In the genomic region with DNA sequence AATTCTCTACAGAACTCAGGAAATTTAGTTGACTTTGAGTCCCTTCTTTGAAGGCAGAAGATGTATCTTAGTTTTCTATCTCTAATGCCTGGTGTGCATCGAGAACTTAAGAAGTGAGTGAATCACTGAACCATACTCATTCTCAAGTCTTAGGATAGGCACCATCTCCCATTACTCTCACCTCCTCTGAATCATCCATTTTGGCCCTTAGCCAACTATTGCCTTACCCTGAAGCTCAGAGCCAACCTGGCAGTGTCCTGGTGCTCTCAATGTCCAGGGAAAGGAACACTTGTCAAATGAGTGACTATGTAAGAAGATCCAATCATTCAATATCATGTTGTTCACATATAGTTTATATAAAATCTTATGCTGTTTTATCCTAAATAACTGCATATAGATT, we compare ENCODE assay signal across 11 cellular contexts.
DNase-seq lines count a peak whose midpoint lies in the region.
"Had no signal": no experiment of that assay in that cellular context is flagged by ENCODE, and none has a peak within 500 bp of the region (broad histone marks: within the 10 kb centered on the region; RNA-seq: fewer than 3 reads in every experiment).

No MANE protein-coding gene starts in this region.

- H3K27me3 Mint-ChIP-seq in activated T-helper 1 cell treated with anti-CD3 and anti-CD28 coated beads, Interleukin-12 subunit alpha, Interleukin-12 subunit beta, Interleukin-2, Interleukin-4 antibody, amounts not matched to agents 30 ng/mL and 10 ng/mL and 1 ng/mL, durations not matched to agents 14 hours and 24 hours and 36 hours (ENCODE audit: insufficient read depth) = no peaks in the 10 kb centered on the region
- H3K27me3 Mint-ChIP-seq: CD8-positive, alpha-beta memory T cell had no signal

- in situ Hi-C loops in G401 (cut with HindIII; ENCODE audit: low sequenced_read_pairs) = no loop called here

- no peak overlapping the region for H3K27ac Mint-ChIP-seq in activated T-helper 1 cell treated with anti-CD3 and anti-CD28 coated beads, Interleukin-12 subunit alpha, Interleukin-12 subunit beta, Interleukin-2, Interleukin-4 antibody, amounts not matched to agents 30 ng/mL and 10 ng/mL and 1 ng/mL, durations not matched to agents 14 hours and 24 hours and 36 hours

- DNase-seq in stimulated activated CD4-positive, alpha-beta T cell treated with anti-CD3 and anti-CD28 coated beads, Interleukin-4, amount 100 ng/mL, for 24 hours = peak; percentile 19
- DNase-seq in stimulated activated CD4-positive, alpha-beta T cell treated with anti-CD3 and anti-CD28 coated beads, Interleukin-2, amount 100 ng/mL, for 48 hours = no peak
- DNase-seq in NCI-H69 (lab: John Stamatoyannopoulos, UW) (peak; percentile 61), fibroblast of gingiva (ENCODE audit: low read depth) (peak; percentile 68), T-helper 9 cell (no peak), DMS153 treated with DMSO at 0.1 percent for 48 hours (lab: John Stamatoyannopoulos, UW; ENCODE audit: unreplicated experiment) (no peak), G401 (ENCODE audit: low spot score) (no peak)
- DNase-seq in activated T-helper 1 cell treated with anti-CD3 and anti-CD28 coated beads, Interleukin-12 subunit alpha, Interleukin-12 subunit beta, Interleukin-2, Interleukin-4 antibody, amounts not matched to agents 30 ng/mL and 10 ng/mL and 1 ng/mL, durations not matched to agents 14 hours and 24 hours and 36 hours (ENCODE audit: low spot score) = no peak
- DNase-seq: CD8-positive, alpha-beta memory T cell; stimulated activated CD4-positive, alpha-beta T cell treated with anti-CD3 and anti-CD28 coated beads, Interleukin-4, amount 100 ng/mL, for 4 hours had no signal

- no peak overlapping the region for H3K4me3 Mint-ChIP-seq in activated T-helper 1 cell treated with anti-CD3 and anti-CD28 coated beads, Interleukin-12 subunit alpha, Interleukin-12 subunit beta, Interleukin-2, Interleukin-4 antibody, amounts not matched to agents 30 ng/mL and 10 ng/mL and 1 ng/mL, durations not matched to agents 14 hours and 24 hours and 36 hours
- H3K4me3 Mint-ChIP-seq: CD8-positive, alpha-beta memory T cell; neural crest cell had no signal

- H3K36me3 Mint-ChIP-seq in activated T-helper 1 cell treated with anti-CD3 and anti-CD28 coated beads, Interleukin-12 subunit alpha, Interleukin-12 subunit beta, Interleukin-2, Interleukin-4 antibody, amounts not matched to agents 30 ng/mL and 10 ng/mL and 1 ng/mL, durations not matched to agents 14 hours and 24 hours and 36 hours (ENCODE audit: low read depth) = peaks cover 16% of the 10 kb centered on the region

- no peaks in the 10 kb centered on the region for H3K4me1 Mint-ChIP-seq in activated T-helper 1 cell treated with anti-CD3 and anti-CD28 coated beads, Interleukin-12 subunit alpha, Interleukin-12 subunit beta, Interleukin-2, Interleukin-4 antibody, amounts not matched to agents 30 ng/mL and 10 ng/mL and 1 ng/mL, durations not matched to agents 14 hours and 24 hours and 36 hours (ENCODE audit: low read depth)
- H3K4me1 Mint-ChIP-seq: neural crest cell had no signal

- H3K9me3 Mint-ChIP-seq in activated T-helper 1 cell treated with anti-CD3 and anti-CD28 coated beads, Interleukin-12 subunit alpha, Interleukin-12 subunit beta, Interleukin-2, Interleukin-4 antibody, amounts not matched to agents 30 ng/mL and 10 ng/mL and 1 ng/mL, durations not matched to agents 14 hours and 24 hours and 36 hours = no peaks in the 10 kb centered on the region
- H3K9me3 Mint-ChIP-seq: CD8-positive, alpha-beta memory T cell; neural crest cell had no signal

- intact Hi-C loops in activated T-helper 1 cell treated with anti-CD3 and anti-CD28 coated beads, Interleukin-12 subunit alpha, Interleukin-12 subunit beta, Interleukin-2, Interleukin-4 antibody, amounts not matched to agents 30 ng/mL and 10 ng/mL and 1 ng/mL, durations not matched to agents 14 hours and 24 hours and 36 hours (cut with micrococcal nuclease) = no loop called here

Comparison
In these comparisons a context has a peak if more than half of its experiments do, and no peak if none do; other contexts are left out.
1. DNase-seq: peak in stimulated activated CD4-positive, alpha-beta T cell treated with anti-CD3 and anti-CD28 coated beads, Interleukin-4, amount 100 ng/mL, for 24 hours (single experiment), NCI-H69 (single experiment) and fibroblast of gingiva (single experiment); none in stimulated activated CD4-positive, alpha-beta T cell treated with anti-CD3 and anti-CD28 coated beads, Interleukin-2, amount 100 ng/mL, for 48 hours (0 of 2), T-helper 9 cell (single experiment), DMS153 treated with DMSO at 0.1 percent for 48 hours (single experiment), activated T-helper 1 cell treated with anti-CD3 and anti-CD28 coated beads, Interleukin-12 subunit alpha, Interleukin-12 subunit beta, Interleukin-2, Interleukin-4 antibody, amounts not matched to agents 30 ng/mL and 10 ng/mL and 1 ng/mL, durations not matched to agents 14 hours and 24 hours and 36 hours (single experiment) and G401 (single experiment).